In the genomic region with DNA sequence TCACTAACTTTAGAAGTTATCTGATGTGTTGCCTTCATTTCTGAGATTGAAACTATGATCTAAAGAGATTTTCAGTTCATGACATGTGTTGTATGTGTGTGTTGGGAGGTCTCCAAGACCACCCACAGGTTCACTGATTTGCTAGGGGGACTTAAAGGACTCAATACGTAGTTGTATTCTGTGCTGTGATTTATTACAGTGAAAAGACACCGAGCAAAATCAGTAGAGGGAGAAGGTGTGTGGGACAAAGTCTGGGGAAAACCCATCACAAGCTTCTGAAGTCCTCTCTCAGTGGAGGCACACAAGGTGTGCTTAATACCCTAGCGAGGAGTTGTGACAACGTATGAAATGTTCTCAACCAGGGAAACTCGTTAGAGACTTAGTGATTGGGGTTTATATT, we compare ENCODE assay signal across 13 cellular contexts. TPM values are rescaled to one million over a fixed set of nuclear protein-coding genes. Genes with fewer than 3 reads are reported as not detected.
DNase-seq lines count a peak whose midpoint lies in the region; ATAC-seq, FAIRE-seq and TF ChIP-seq lines count a peak whose summit lies in the region.
"Had no signal": no experiment of that assay in that cellular context is flagged by ENCODE, and none has a peak within 500 bp of the region (broad histone marks: within the 10 kb centered on the region; RNA-seq: fewer than 3 reads in every experiment).

No MANE protein-coding gene starts in this region.

- SMC1A ChIA-PET in GM12878 (lab: Charles Lee; ENCODE audit: uncharacterized antibody, unreplicated experiment) = interaction anchor here (1.0 to 3.5 kb wide), 4 partner anchors 12 to 31 kb away, joined by 3 to 18 read pairs (median 4); no protein-coding TSS in a partner anchor

- 52% methylated on average over 5 of the region's 5 CpGs for WGBS in GM12878 (ENCODE audit: insufficient coverage, insufficient replicate concordance, low lambda C conversion rate, missing lambda C conversion rate)

- H3K27ac ChIP-seq in left ventricle myocardium inferior (replicated peaks) (peak overlapping the region; percentile 45), GM12878 (ENCODE audit: control insufficient read depth, insufficient read depth) (peak overlapping the region; percentile 68)
- H3K27ac ChIP-seq: breast epithelium, prostate gland, tibial artery had no signal

- H3K36me3 ChIP-seq in left ventricle myocardium inferior (no peaks in the 10 kb centered on the region), GM12878 (ENCODE audit: control insufficient read depth in 2 of 2, insufficient read depth in 2 of 2, low read length in 1 of 2) (no peaks in the 10 kb centered on the region; a peak in 1 of 4 replicates)
- H3K36me3 ChIP-seq: breast epithelium, prostate gland, tibial artery had no signal

- no TSS peak for BruUV-seq in GM12878 (replicated peaks; lab: Mats Ljungman, UMichigan)

- no peak for TF ChIP-seq EP300 in GM12878 (IDR thresholded peaks at IDR 0.05; ENCODE audit: borderline replicate concordance in 1 of 2, control insufficient read depth in 1 of 2, low read depth in 2 of 2, low read length in 2 of 2)

- peak; percentile 62 for FAIRE-seq in GM12878 (lab: Jason Lieb, UNC)
- FAIRE-seq in D721Med (lab: Jason Lieb, UNC) = no peak

- no peaks in the 10 kb centered on the region for H3K9me3 ChIP-seq in left ventricle myocardium inferior (replicated peaks)
- no peaks in the 10 kb centered on the region for H3K9me3 ChIP-seq in GM12878 (replicated peaks; ENCODE audit: control insufficient read depth, insufficient read depth, low read length)
- H3K9me3 ChIP-seq: breast epithelium, prostate gland, tibial artery had no signal

- H3K9ac ChIP-seq in GM12878 (ENCODE audit: control insufficient read depth, insufficient read depth, low read length) = no peak overlapping the region

- H2AFZ ChIP-seq in GM12878 (ENCODE audit: control insufficient read depth, low read depth, low read length) = peak overlapping the region; percentile 28; the same call in 1 of the 2 replicates

- peak overlapping the region; percentile 67 for H3K4me2 ChIP-seq in GM12878 (ENCODE audit: control insufficient read depth, insufficient read depth)

- H3K27me3 ChIP-seq in left ventricle myocardium inferior (ENCODE audit: low read depth) (no peaks in the 10 kb centered on the region), GM12878 (replicated peaks in 1 of 2; ENCODE audit: control insufficient read depth in 2 of 2, insufficient read depth in 2 of 2, low read length in 1 of 2) (no peaks in the 10 kb centered on the region)
- H3K27me3 ChIP-seq: breast epithelium, tibial artery had no signal

- ATAC-seq in left ventricle myocardium superior (no peak), HG03066 (IDR thresholded peaks at IDR 0.05; ENCODE audit: low read depth, unreplicated experiment) (peak; percentile 46), GM12878 (peak; percentile 94)

- peaks cover 26% of the 10 kb centered on the region for H3K79me2 ChIP-seq in GM12878 (ENCODE audit: control insufficient read depth, insufficient read depth, low read length)

- RAD21 ChIA-PET in GM12878 (lab: Charles Lee; ENCODE audit: unreplicated experiment) = interaction anchor here (1.4 kb wide), 1 partner anchor 29 kb away, joined by 8 read pairs; no protein-coding TSS in a partner anchor

- TF ChIP-seq RAD21 in GM12878 (IDR thresholded peaks at IDR 0.05; ENCODE audit: insufficient read depth, low read depth, low read length) = no peak

- CTCF ChIA-PET in GM12878 (lab: Yijun Ruan, JAX) = interaction anchor here (1.5 to 1.7 kb wide), 2 partner anchors 10 to 45 kb away, joined by 3 to 7 read pairs; no protein-coding TSS in a partner anchor

- no peak for TF ChIP-seq POLR2A in GM12878 (IDR thresholded peaks at IDR 0.05; ENCODE audit: low read depth, low read length)

- H3K4me1 ChIP-seq in left ventricle myocardium inferior (peaks cover 37% of the 10 kb centered on the region), GM12878 (ENCODE audit: control insufficient read depth, insufficient read depth, low read length) (peaks cover 19% of the 10 kb centered on the region)
- H3K4me1 ChIP-seq: prostate gland had no signal

- no peak for TF ChIP-seq CTCF in left ventricle myocardium inferior (IDR thresholded peaks at IDR 0.05; ENCODE audit: borderline replicate concordance)
- TF ChIP-seq CTCF in GM12878 (IDR thresholded peaks at IDR 0.05 in 2 of 3, conservative IDR thresholded peaks at IDR 0.05 in 1 of 3; ENCODE audit: control insufficient read depth in 2 of 3, extremely low read depth in 1 of 3, insufficient read depth in 1 of 3, low read depth in 3 of 3, low read length in 3 of 3) = no peak
- TF ChIP-seq CTCF in D721Med (IDR thresholded peaks at IDR 0.05; ENCODE audit: insufficient read depth, missing control alignments) = no peak

- no peaks in the 10 kb centered on the region for H4K20me1 ChIP-seq in GM12878 (ENCODE audit: control insufficient read depth, insufficient read depth)

- in situ Hi-C loops in GM12878 (cut with MboI) = no loop called here

- H3K4me3 ChIP-seq in left ventricle myocardium inferior (no peak overlapping the region), GM12878 (no peak overlapping the region)
- H3K4me3 ChIP-seq: breast epithelium, prostate gland, tibial artery had no signal

- POLR2A ChIA-PET in GM12878 (lab: Charles Lee) = interaction anchor here (0.8 to 2.2 kb wide), 3 partner anchors 11 to 36 kb away, joined by 3 to 7 read pairs (median 5); a partner anchor contains a TSS

- no peak for DNase-seq in left ventricle myocardium inferior
- DNase-seq in left ventricle myocardium superior = no peak
- peak; percentile 28 for DNase-seq in GM12878 (ENCODE audit: low read depth, low spot score)
- no peak for DNase-seq in D721Med (ENCODE audit: insufficient read length, low spot score)
- DNase-seq in SHP77 (lab: John Stamatoyannopoulos, UW) = no peak
- DNase-seq in activated CD4-positive, alpha-beta T cell treated with anti-CD3 and anti-CD28 coated beads for 1 hour = no peak
- DNase-seq in DMS114 treated with DMSO at 0.1 percent for 48 hours (lab: John Stamatoyannopoulos, UW; ENCODE audit: unreplicated experiment) = no peak
- DNase-seq: activated CD8-positive, alpha-beta memory T cell treated with anti-CD3 and anti-CD28 coated beads, Interleukin-2, amount 50 U/mL, for 48 hours; tibial artery had no signal

- intact Hi-C loops in left ventricle myocardium inferior (cut with micrococcal nuclease) = no loop called here
- intact Hi-C loops in left ventricle myocardium superior (cut with micrococcal nuclease) = no loop called here
- intact Hi-C loops in GM12878 (cut with micrococcal nuclease; ENCODE audit: unreplicated experiment) = no loop called here

TF ChIP-seq in GM12878, 131 proteins besides CTCF, POLR2A, EP300 and RAD21:
- TF ChIP-seq, protein P1, sequence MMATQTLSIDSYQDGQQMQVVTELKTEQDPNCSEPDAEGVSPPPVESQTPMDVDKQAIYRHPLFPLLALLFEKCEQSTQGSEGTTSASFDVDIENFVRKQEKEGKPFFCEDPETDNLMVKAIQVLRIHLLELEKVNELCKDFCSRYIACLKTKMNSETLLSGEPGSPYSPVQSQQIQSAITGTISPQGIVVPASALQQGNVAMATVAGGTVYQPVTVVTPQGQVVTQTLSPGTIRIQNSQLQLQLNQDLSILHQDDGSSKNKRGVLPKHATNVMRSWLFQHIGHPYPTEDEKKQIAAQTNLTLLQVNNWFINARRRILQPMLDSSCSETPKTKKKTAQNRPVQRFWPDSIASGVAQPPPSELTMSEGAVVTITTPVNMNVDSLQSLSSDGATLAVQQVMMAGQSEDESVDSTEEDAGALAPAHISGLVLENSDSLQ (IDR thresholded peaks at IDR 0.05) = peak; percentile 42; the same call in 1 of the 2 replicates
- TF ChIP-seq ETV6 (conservative IDR thresholded peaks at IDR 0.05 in 1 of 2, IDR thresholded peaks at IDR 0.05 in 1 of 2; ENCODE audit: borderline replicate concordance in 1 of 2, low read depth in 1 of 2) = peak in 1 of 2 experiments; percentile 71; a peak in 2 of 4 replicates
- no peak for TF ChIP-seq CREB1 (IDR thresholded peaks at IDR 0.05; ENCODE audit: low read depth)
- TF ChIP-seq FOXM1 (IDR thresholded peaks at IDR 0.05; ENCODE audit: low read depth, low read length) = 0 out of 2 replicates have a peak, but pooled peaks have one; percentile 4
TF ChIP-seq in GM12878: peak in this region for 3.

RNA-seq across cellular contexts. Expression of a gene that starts 35.6 kb away (rescaled TPM):
- total RNA-seq in left ventricle myocardium inferior = 9.6 TPM
- 11.7 TPM for total RNA-seq in left ventricle myocardium superior
- total RNA-seq in GM12878 (2013; cell fraction: nucleolus; rRNA removed) = 35.5 and 35.8 TPM in 2 replicates
- 12.1 and 14.0 TPM in 2 replicates for total RNA-seq in GM12878 (2014; rRNA removed)
- total RNA-seq in GM12878 (2014; rRNA removed; fragmentation: Illumina TruSeq; extraction: Trizol) = 13.2 and 14.1 TPM in 2 replicates
- total RNA-seq in GM12878 (2021) = 12.8 and 13.1 TPM in 2 replicates
- polyA plus RNA-seq in GM12878 (2011; ENCODE audit: low read depth) = 3.3 TPM
- 12.0 and 14.8 TPM in 2 replicates for polyA plus RNA-seq in GM12878 (2011; rRNA removed)
- 6.0 and 7.4 TPM in 2 replicates for polyA plus RNA-seq in GM12878 (2011; cell fraction: cytosol; rRNA removed)
- polyA plus RNA-seq in GM12878 (2011; cell fraction: nucleus; rRNA removed) = 9.8 and 11.9 TPM in 2 replicates
- polyA plus RNA-seq in GM12878 (2012) = 4.7 and 5.2 TPM in 2 replicates
- polyA plus RNA-seq in GM12878 (2014; fragmentation: Illumina TruSeq; extraction: Trizol) = 7.5 and 9.8 TPM in 2 replicates
- polyA plus RNA-seq in GM12878 (2014; fragmentation: Nextera tagmentation; extraction: Ambion mirVana) = under 1 TPM; 0.32 to 0.42 TPM
- 5.1 and 5.2 TPM in 2 replicates for polyA plus RNA-seq in GM12878 (2014; rRNA removed)
- under 1 TPM; 0.74 to 0.97 TPM for polyA plus RNA-seq in GM12878 (2016; fragmentation: Nextera tagmentation; extraction: Ambion mirVana)
- polyA minus RNA-seq in GM12878 (2011; rRNA and poly(A)+ RNA removed) = 32.6 and 32.9 TPM in 2 replicates
- polyA minus RNA-seq in GM12878 (2011; cell fraction: cytosol; rRNA and poly(A)+ RNA removed) = 10.6 and 11.4 TPM in 2 replicates
- polyA minus RNA-seq in GM12878 (2011; cell fraction: nucleus; rRNA and poly(A)+ RNA removed) = 20.8 and 27.7 TPM in 2 replicates

RNA-seq across cellular contexts. Expression of a gene that starts 53.0 kb away (rescaled TPM):
- total RNA-seq in left ventricle myocardium inferior (6.5 TPM), left ventricle myocardium superior (3.9 TPM), GM12878 (2014; rRNA removed) (not detected in 2 replicates), GM12878 (2014; rRNA removed; fragmentation: Illumina TruSeq; extraction: Trizol) (not detected in 2 replicates), GM12878 (2021) (not detected in 2 replicates)
- not detected in 2 replicates for total RNA-seq in GM12878 (2013; cell fraction: nucleolus; rRNA removed)
- polyA plus RNA-seq in GM12878 (2011; ENCODE audit: low read depth) = not detected
- polyA plus RNA-seq in GM12878 (2011; rRNA removed) (not detected in 2 replicates), GM12878 (2014; fragmentation: Illumina TruSeq; extraction: Trizol) (not detected in 2 replicates), GM12878 (2014; fragmentation: Nextera tagmentation; extraction: Ambion mirVana) (not detected), GM12878 (2014; rRNA removed) (not detected in 2 replicates), GM12878 (2016; fragmentation: Nextera tagmentation; extraction: Ambion mirVana) (not detected)
- not detected in 2 replicates for polyA plus RNA-seq in GM12878 (2011; cell fraction: cytosol; rRNA removed)
- polyA plus RNA-seq in GM12878 (2011; cell fraction: nucleus; rRNA removed) = not detected in 2 replicates
- polyA plus RNA-seq in GM12878 (2012) = not detected in 2 replicates
- polyA minus RNA-seq in GM12878 (2011; rRNA and poly(A)+ RNA removed) = not detected in 2 replicates
- not detected in 2 replicates for polyA minus RNA-seq in GM12878 (2011; cell fraction: cytosol; rRNA and poly(A)+ RNA removed)
- not detected in 2 replicates for polyA minus RNA-seq in GM12878 (2011; cell fraction: nucleus; rRNA and poly(A)+ RNA removed)
- total RNA-seq: fibroblast of villous mesenchyme had no signal
